Comparison of ENCODE assay signal across 18 cellular contexts in genomic region chr3:189588061-189588817, GRCh38. TPM values are rescaled to one million over a fixed set of nuclear protein-coding genes. Genes with fewer than 3 reads are reported as not detected.
DNase-seq lines count a peak whose midpoint lies in the region; ATAC-seq, FAIRE-seq and TF ChIP-seq lines count a peak whose summit lies in the region.
"Had no signal": no experiment of that assay in that cellular context is flagged by ENCODE, and none has a peak within 500 bp of the region (broad histone marks: within the 10 kb centered on the region; RNA-seq: fewer than 3 reads in every experiment).

No MANE protein-coding gene starts in this region.

- H3K27ac ChIP-seq in ACC112 (ENCODE audit: low read depth, low read length) = peak overlapping the region; percentile 91
- H3K27ac ChIP-seq in astrocyte (ENCODE audit: low read depth, low read length) = peak overlapping the region; percentile 25
- H3K27ac ChIP-seq in right cardiac atrium (ENCODE audit: low read length) = no peak overlapping the region
- H3K27ac ChIP-seq: BLaER1 treated with 17β-estradiol and CSF1 and Interleukin-3, amounts not matched to agents 10 nM and 100 nM; parathyroid adenoma had no signal

- no peak for FAIRE-seq in astrocyte (lab: Jason Lieb, UNC)
- FAIRE-seq: endothelial cell of umbilical vein, G401.6 had no signal

- H3K4me1 Mint-ChIP-seq in HFFc6 (ENCODE audit: low read depth) (no peaks in the 10 kb centered on the region; the same call in 1 of the 2 replicates), astrocyte (ENCODE audit: low read depth, unreplicated experiment) (peaks cover 6% of the 10 kb centered on the region)

- H3K27ac Mint-ChIP-seq in HFFc6 (peak overlapping the region; percentile 49; the same call in 1 of the 2 replicates), astrocyte (ENCODE audit: unreplicated experiment) (no peak overlapping the region)
- H3K27ac Mint-ChIP-seq: IgD-negative memory B cell; mesothelial cell of epicardium; T-helper 1 cell treated with Interleukin-12 subunit alpha and Interleukin-12 subunit beta and Interleukin-4 antibody, amounts not matched to agents 30 μg/mL and 1 μg/mL, for 36 hours had no signal

- no peaks in the 10 kb centered on the region for H3K27me3 Mint-ChIP-seq in HFFc6 (ENCODE audit: insufficient read depth)
- H3K27me3 Mint-ChIP-seq in astrocyte (ENCODE audit: low read depth, unreplicated experiment) = no peaks in the 10 kb centered on the region
- H3K27me3 Mint-ChIP-seq: IgD-negative memory B cell had no signal

- peak overlapping the region; percentile 54 for H3K4me2 ChIP-seq in astrocyte (ENCODE audit: low read length)
- H3K4me2 ChIP-seq: BLaER1 treated with 17β-estradiol and CSF1 and Interleukin-3, amounts not matched to agents 10 nM and 100 nM had no signal

- H4K20me1 ChIP-seq in astrocyte (ENCODE audit: insufficient read depth, low read length) = no peaks in the 10 kb centered on the region
- H4K20me1 ChIP-seq: BLaER1 treated with 17β-estradiol and CSF1 and Interleukin-3, amounts not matched to agents 10 nM and 100 nM had no signal

- H3K4me3 ChIP-seq in ACC112 (ENCODE audit: low read depth, low read length) (peak overlapping the region; percentile 65), astrocyte (ENCODE audit: insufficient read depth, low read depth, low read length) (no peak overlapping the region), right cardiac atrium (ENCODE audit: low read length) (no peak overlapping the region)
- H3K4me3 ChIP-seq: BLaER1 treated with 17β-estradiol and CSF1 and Interleukin-3, amounts not matched to agents 10 nM and 100 nM had no signal

- DNase-seq in HFFc6 (peak; percentile 57), astrocyte (ENCODE audit: low read depth) (peak; percentile 54), right cardiac atrium (no peak), KG1 (lab: John Stamatoyannopoulos, UW) (no peak), SKM-1 (lab: John Stamatoyannopoulos, UW; ENCODE audit: unreplicated experiment) (no peak), midbrain (lab: John Stamatoyannopoulos, UW) (no peak)
- DNase-seq: activated CD4-positive, alpha-beta T cell treated with anti-CD3 and anti-CD28 coated beads for 48 hours; caudate nucleus; NCI-H2029 treated with DMSO at 0.1 percent for 48 hours had no signal

- WGBS in right cardiac atrium = 50% methylated on average over 4 of the region's 4 CpGs

- no peak overlapping the region for H3K9ac ChIP-seq in astrocyte (ENCODE audit: low read length)
- H3K9ac ChIP-seq: BLaER1 treated with 17β-estradiol and CSF1 and Interleukin-3, amounts not matched to agents 10 nM and 100 nM; parathyroid adenoma had no signal

- intact Hi-C loops in right cardiac atrium (cut with DNase I) = no loop called here

- H3K27me3 ChIP-seq in ACC112 (ENCODE audit: insufficient read depth, low read length) (no peaks in the 10 kb centered on the region), astrocyte (ENCODE audit: insufficient read depth, low read length) (no peaks in the 10 kb centered on the region), right cardiac atrium (ENCODE audit: control insufficient read depth, insufficient read depth) (no peaks in the 10 kb centered on the region)
- H3K27me3 ChIP-seq: BLaER1 treated with 17β-estradiol and CSF1 and Interleukin-3, amounts not matched to agents 10 nM and 100 nM had no signal

- H3K4me3 Mint-ChIP-seq in HFFc6 (no peak overlapping the region; the same call in 1 of the 2 replicates), astrocyte (ENCODE audit: unreplicated experiment) (no peak overlapping the region)
- H3K4me3 Mint-ChIP-seq: IgD-negative memory B cell; mesothelial cell of epicardium; T-helper 1 cell treated with Interleukin-12 subunit alpha and Interleukin-12 subunit beta and Interleukin-4 antibody, amounts not matched to agents 30 μg/mL and 1 μg/mL, for 36 hours had no signal

- H3K79me2 ChIP-seq in ACC112 (ENCODE audit: control insufficient read depth, insufficient read depth, low read length, unreplicated experiment) (no peaks in the 10 kb centered on the region), astrocyte (ENCODE audit: insufficient read depth, low read length) (no peaks in the 10 kb centered on the region)
- H3K79me2 ChIP-seq: parathyroid adenoma had no signal

- H3K9me3 ChIP-seq in astrocyte (ENCODE audit: insufficient read depth, low read depth, low read length) (no peaks in the 10 kb centered on the region), right cardiac atrium (ENCODE audit: control insufficient read depth, low read length) (peaks cover 2% of the 10 kb centered on the region)

- ATAC-seq in right cardiac atrium (peak; percentile 40 to 56), HG03139 (IDR thresholded peaks at IDR 0.05; ENCODE audit: unreplicated experiment) (no peak)

- peak overlapping the region; percentile 89 for H2AFZ ChIP-seq in ACC112 (ENCODE audit: low read length, unreplicated experiment)
- no peak overlapping the region for H2AFZ ChIP-seq in astrocyte (ENCODE audit: low read depth, low read length)
- H2AFZ ChIP-seq: parathyroid adenoma had no signal

- H3K36me3 Mint-ChIP-seq in HFFc6 (ENCODE audit: low read depth) (no peaks in the 10 kb centered on the region), astrocyte (ENCODE audit: low read depth, unreplicated experiment) (no peaks in the 10 kb centered on the region)
- H3K36me3 Mint-ChIP-seq: IgD-negative memory B cell had no signal

- no peak for TF ChIP-seq CTCF in HFFc6 (IDR thresholded peaks at IDR 0.05)
- TF ChIP-seq CTCF in astrocyte (IDR thresholded peaks at IDR 0.05; ENCODE audit: insufficient read depth, low read depth, low read length) = no peak

- no peaks in the 10 kb centered on the region for H3K36me3 ChIP-seq in ACC112 (ENCODE audit: insufficient read depth, low read length)
- no peaks in the 10 kb centered on the region for H3K36me3 ChIP-seq in astrocyte (ENCODE audit: insufficient read depth, low read length)
- H3K36me3 ChIP-seq: BLaER1 treated with 17β-estradiol and CSF1 and Interleukin-3, amounts not matched to agents 10 nM and 100 nM had no signal

- H3K4me1 ChIP-seq in ACC112 (ENCODE audit: control insufficient read depth, insufficient read depth, low read length, unreplicated experiment) (peaks cover 28% of the 10 kb centered on the region), astrocyte (ENCODE audit: insufficient read depth, low read length) (peaks cover 5% of the 10 kb centered on the region), right cardiac atrium (ENCODE audit: control insufficient read depth, insufficient read depth, low read length) (no peaks in the 10 kb centered on the region)
- H3K4me1 ChIP-seq: parathyroid adenoma had no signal

- H3K9me3 Mint-ChIP-seq in HFFc6 (peaks cover 34% of the 10 kb centered on the region), astrocyte (ENCODE audit: unreplicated experiment) (no peaks in the 10 kb centered on the region)

RNA-seq across cellular contexts. Expression of gene TP63, which starts 43.0 kb away (rescaled TPM):
- not detected for total RNA-seq in HFFc6 (2021; fragmentation: NEBNext Ultra II Directional; extraction: Animal tissue kit (Norgen Biotek cat#: 25700))
- total RNA-seq in astrocyte = 0.94 and 1.1 TPM in 2 replicates
- total RNA-seq in right cardiac atrium = under 1 TPM; 0.31 to 0.71 (median 0.57) TPM
- polyA plus RNA-seq in right cardiac atrium = 0.25 TPM
- total RNA-seq: endothelial cell of umbilical vein had no signal
- polyA plus RNA-seq: endothelial cell of umbilical vein had no signal

Comparison
In these comparisons a context has a peak if more than half of its experiments do, and no peak if none do; other contexts are left out.
1. DNase-seq: peak in HFFc6 (single experiment) and astrocyte (single experiment); none in right cardiac atrium (0 of 3), KG1 (single experiment), SKM-1 (single experiment) and midbrain (single experiment).